In the genomic region with DNA sequence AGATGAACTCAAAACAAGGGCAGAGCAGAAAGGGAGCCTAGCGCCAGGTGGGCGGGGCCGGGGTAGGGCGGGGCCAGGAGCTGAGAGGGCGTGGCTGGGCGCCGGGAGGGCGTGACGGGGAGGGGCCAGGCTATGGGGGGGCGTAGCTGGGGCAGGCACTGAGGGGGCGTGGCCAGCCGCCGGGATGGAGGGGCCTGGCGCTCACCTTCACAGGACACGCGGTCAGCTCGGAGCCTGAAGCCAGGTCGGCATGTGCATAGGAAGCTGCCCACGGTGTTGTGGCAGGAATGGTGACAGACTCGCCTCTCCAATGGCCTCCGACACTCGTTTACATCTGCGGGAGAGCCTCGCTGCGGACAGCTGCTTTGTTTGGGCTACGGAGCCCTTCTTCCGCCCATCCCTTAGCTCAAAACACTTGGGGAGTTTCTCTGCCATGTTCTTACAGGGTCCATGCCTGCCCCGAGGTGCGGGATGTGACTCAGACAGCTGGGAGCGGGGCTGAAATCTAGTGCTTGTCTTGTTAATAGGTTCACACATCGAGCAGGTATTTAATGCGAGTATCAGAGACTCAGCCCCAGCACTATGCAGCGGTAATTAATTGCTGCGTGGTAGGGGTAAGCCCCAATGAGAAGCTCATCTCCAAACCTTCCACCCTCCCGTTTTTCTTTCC, we compare ENCODE assay signal across 8 cellular contexts. TPM values are rescaled to one million over a fixed set of nuclear protein-coding genes. Genes with fewer than 3 reads are reported as not detected.
DNase-seq lines count a peak whose midpoint lies in the region; ATAC-seq and TF ChIP-seq lines count a peak whose summit lies in the region.

No MANE protein-coding gene starts in this region.

- WGBS in body of pancreas, 2 donors: 37% methylated on average over 17 to 34 of the region's 35 CpGs

- intact Hi-C loops in body of pancreas (cut with DNase I): no loop called here
- intact Hi-C loops in activated T-helper 2 cell treated with anti-CD3 and anti-CD28 coated beads, Interferon-gamma antibody, Interleukin-2, Interleukin-4, amounts not matched to agents 10 μg/mL and 5 μg/mL and 100 μg/mL, durations not matched to agents 14 hours and 24 hours and 36 hours (cut with micrococcal nuclease): no loop called here

- peak; percentile 70 for DNase-seq in DMS53 (lab: John Stamatoyannopoulos, UW)
- peak; percentile 9 for DNase-seq in NCI-H2227 treated with DMSO at 0.1 percent for 48 hours (lab: John Stamatoyannopoulos, UW)
- peak; percentile 19 to 61 (median 40) for DNase-seq in body of pancreas
- DNase-seq in mesothelial cell of epicardium (ENCODE audit: low spot score in 2 of 2, unreplicated experiment in 2 of 2): peak; percentile 66 to 78
- DNase-seq in activated T-helper 2 cell treated with anti-CD3 and anti-CD28 coated beads, Interferon-gamma antibody, Interleukin-2, Interleukin-4, amounts not matched to agents 10 μg/mL and 5 μg/mL and 100 μg/mL, durations not matched to agents 14 hours and 24 hours and 36 hours (ENCODE audit: low spot score): no peak

- peaks cover 12% of the 10 kb centered on the region for H3K27me3 Mint-ChIP-seq in mesothelial cell of epicardium (ENCODE audit: low read depth)
- no peaks in the 10 kb centered on the region for H3K27me3 Mint-ChIP-seq in activated T-helper 2 cell treated with anti-CD3 and anti-CD28 coated beads, Interferon-gamma antibody, Interleukin-2, Interleukin-4, amounts not matched to agents 10 μg/mL and 5 μg/mL and 100 μg/mL, durations not matched to agents 14 hours and 24 hours and 36 hours (ENCODE audit: low read depth)

- H3K36me3 ChIP-seq in body of pancreas (replicated peaks in 1 of 2; ENCODE audit: insufficient read depth in 1 of 2, low read depth in 2 of 2): no peaks in the 10 kb centered on the region

- ATAC-seq in body of pancreas (peak; percentile 63), GM18870 (IDR thresholded peaks at IDR 0.05; ENCODE audit: unreplicated experiment) (no peak), HG03565 (IDR thresholded peaks at IDR 0.05; ENCODE audit: unreplicated experiment) (no peak), GM21786 (IDR thresholded peaks at IDR 0.05; ENCODE audit: unreplicated experiment) (no peak)

- H3K27ac Mint-ChIP-seq in mesothelial cell of epicardium: no peak overlapping the region
- H3K27ac Mint-ChIP-seq in activated T-helper 2 cell treated with anti-CD3 and anti-CD28 coated beads, Interferon-gamma antibody, Interleukin-2, Interleukin-4, amounts not matched to agents 10 μg/mL and 5 μg/mL and 100 μg/mL, durations not matched to agents 14 hours and 24 hours and 36 hours: no peak overlapping the region

- no peaks in the 10 kb centered on the region for H3K9me3 ChIP-seq in body of pancreas

- peaks cover 12% of the 10 kb centered on the region for H3K36me3 Mint-ChIP-seq in mesothelial cell of epicardium
- peaks cover 3% of the 10 kb centered on the region for H3K36me3 Mint-ChIP-seq in activated T-helper 2 cell treated with anti-CD3 and anti-CD28 coated beads, Interferon-gamma antibody, Interleukin-2, Interleukin-4, amounts not matched to agents 10 μg/mL and 5 μg/mL and 100 μg/mL, durations not matched to agents 14 hours and 24 hours and 36 hours (ENCODE audit: low read depth)

- H3K27ac ChIP-seq in body of pancreas: no peak overlapping the region

- TF ChIP-seq CTCF in body of pancreas (IDR thresholded peaks at IDR 0.05) (no peak), mesothelial cell of epicardium (IDR thresholded peaks at IDR 0.05; ENCODE audit: unreplicated experiment) (no peak)

- H3K4me3 Mint-ChIP-seq in mesothelial cell of epicardium: peak overlapping the region; percentile 46
- H3K4me3 Mint-ChIP-seq in activated T-helper 2 cell treated with anti-CD3 and anti-CD28 coated beads, Interferon-gamma antibody, Interleukin-2, Interleukin-4, amounts not matched to agents 10 μg/mL and 5 μg/mL and 100 μg/mL, durations not matched to agents 14 hours and 24 hours and 36 hours (ENCODE audit: low read depth): no peak overlapping the region

- H3K27me3 ChIP-seq in body of pancreas: no peaks in the 10 kb centered on the region

- H3K4me1 ChIP-seq in body of pancreas: no peaks in the 10 kb centered on the region

- H3K9me3 Mint-ChIP-seq in mesothelial cell of epicardium: no peaks in the 10 kb centered on the region
- no peaks in the 10 kb centered on the region for H3K9me3 Mint-ChIP-seq in activated T-helper 2 cell treated with anti-CD3 and anti-CD28 coated beads, Interferon-gamma antibody, Interleukin-2, Interleukin-4, amounts not matched to agents 10 μg/mL and 5 μg/mL and 100 μg/mL, durations not matched to agents 14 hours and 24 hours and 36 hours

- H3K4me3 ChIP-seq in body of pancreas: no peak overlapping the region

- TF ChIP-seq POLR2A in body of pancreas (IDR thresholded peaks at IDR 0.05): no peak

- H3K4me1 Mint-ChIP-seq in mesothelial cell of epicardium: peaks cover 10% of the 10 kb centered on the region
- no peaks in the 10 kb centered on the region for H3K4me1 Mint-ChIP-seq in activated T-helper 2 cell treated with anti-CD3 and anti-CD28 coated beads, Interferon-gamma antibody, Interleukin-2, Interleukin-4, amounts not matched to agents 10 μg/mL and 5 μg/mL and 100 μg/mL, durations not matched to agents 14 hours and 24 hours and 36 hours (ENCODE audit: low read depth)

RNA-seq across cellular contexts. Expression of a gene that starts 13.4 kb away (rescaled TPM):
- total RNA-seq in body of pancreas (1 to 10 TPM in 1 of 2 donors, not detected in 1; 4.3 TPM), mesothelial cell of epicardium (6.2 to 8.7 TPM (median 8.2 TPM) in 3 replicates)
- 8.1 and 10.1 TPM in 2 replicates for total RNA-seq in activated T-helper 2 cell treated with anti-CD3 and anti-CD28 coated beads, Interferon-gamma antibody, Interleukin-2, Interleukin-4, amounts not matched to agents 10 μg/mL and 5 μg/mL and 100 μg/mL, durations not matched to agents 14 hours and 24 hours and 36 hours

RNA-seq across cellular contexts. Expression of a gene that starts 40.7 kb away (rescaled TPM):
- total RNA-seq in body of pancreas: 10 to 100 TPM in 1 of 2 donors, not detected in 1; 10.9 TPM
- not detected in 3 replicates for total RNA-seq in mesothelial cell of epicardium
- not detected in 2 replicates for total RNA-seq in activated T-helper 2 cell treated with anti-CD3 and anti-CD28 coated beads, Interferon-gamma antibody, Interleukin-2, Interleukin-4, amounts not matched to agents 10 μg/mL and 5 μg/mL and 100 μg/mL, durations not matched to agents 14 hours and 24 hours and 36 hours

RNA-seq across cellular contexts. Expression of a gene that starts 51.2 kb away (rescaled TPM):
- total RNA-seq in body of pancreas (10 to 100 TPM; 70.6 to 91.0 TPM), mesothelial cell of epicardium (253 to 266 TPM (median 263 TPM) in 3 replicates)
- total RNA-seq in activated T-helper 2 cell treated with anti-CD3 and anti-CD28 coated beads, Interferon-gamma antibody, Interleukin-2, Interleukin-4, amounts not matched to agents 10 μg/mL and 5 μg/mL and 100 μg/mL, durations not matched to agents 14 hours and 24 hours and 36 hours: 260 and 264 TPM in 2 replicates

RNA-seq across cellular contexts. Expression of a gene that starts 51.3 kb away (rescaled TPM):
- 10 to 100 TPM; 27.5 to 38.6 TPM for total RNA-seq in body of pancreas
- 74.0 to 83.6 TPM (median 75.8 TPM) in 3 replicates for total RNA-seq in mesothelial cell of epicardium
- 72.8 and 78.3 TPM in 2 replicates for total RNA-seq in activated T-helper 2 cell treated with anti-CD3 and anti-CD28 coated beads, Interferon-gamma antibody, Interleukin-2, Interleukin-4, amounts not matched to agents 10 μg/mL and 5 μg/mL and 100 μg/mL, durations not matched to agents 14 hours and 24 hours and 36 hours

RNA-seq across cellular contexts. Expression of a gene that starts 59.6 kb away (rescaled TPM):
- total RNA-seq in body of pancreas (100 to 1,000 TPM in 1 of 2 donors, not detected in 1; 120 TPM), mesothelial cell of epicardium (not detected in 3 replicates)
- not detected in 2 replicates for total RNA-seq in activated T-helper 2 cell treated with anti-CD3 and anti-CD28 coated beads, Interferon-gamma antibody, Interleukin-2, Interleukin-4, amounts not matched to agents 10 μg/mL and 5 μg/mL and 100 μg/mL, durations not matched to agents 14 hours and 24 hours and 36 hours
